8 cellular contexts compared by ENCODE assay signal in genomic region chrX:65596270-65596669, GRCh38.
A peak's percentile ranks its signal among the peaks of the same experiment; 100 is the strongest.
DNase-seq lines count a peak whose midpoint lies in the region; ATAC-seq, FAIRE-seq and TF ChIP-seq lines count a peak whose summit lies in the region.

No MANE protein-coding gene starts in this region.

- peaks cover under 1 to 19% of the 10 kb centered on the region in 2 experiments; a peak in 3 of 5 replicates for H3K4me1 ChIP-seq in K562 (replicated peaks in 1 of 2; ENCODE audit: control insufficient read depth in 2 of 2, insufficient read depth in 2 of 2, low read length in 2 of 2)
- no peaks in the 10 kb centered on the region for H3K4me1 ChIP-seq in urinary bladder (ENCODE audit: insufficient read depth)

- TF ChIP-seq EP300 in K562 (IDR thresholded peaks at IDR 0.05; ENCODE audit: low read length), result no peak

- H3K36me3 Mint-ChIP-seq in T-cell, result no peaks in the 10 kb centered on the region

- peaks cover 54 to 63% (median 56%) of the 10 kb centered on the region in 3 donors for H3K4me1 Mint-ChIP-seq in T-cell

- no TSS peak for BruUV-seq in K562 (replicated peaks; lab: Mats Ljungman, UMichigan)

- H3K79me2 ChIP-seq in K562 (ENCODE audit: control insufficient read depth, insufficient read depth, low read length), result peaks cover 2% of the 10 kb centered on the region; the same call in 2 of the 3 replicates

- no peak overlapping the region for H3K4me2 ChIP-seq in K562 (ENCODE audit: insufficient read depth, low read length)

- 20% methylated on average over 2 of the region's 2 CpGs for WGBS in K562 (ENCODE audit: insufficient coverage, low coverage, missing lambda C conversion rate)
- 35% methylated on average over 2 of the region's 2 CpGs for WGBS in urinary bladder

- H3K4me3 ChIP-seq in K562 (no peak overlapping the region), urinary bladder (ENCODE audit: low read depth, low read length) (no peak overlapping the region)

- no peaks in the 10 kb centered on the region for H3K9me3 Mint-ChIP-seq in T-cell

- peak; percentile 46 for FAIRE-seq in K562 (lab: Jason Lieb, UNC)

- no peak overlapping the region for H3K27ac ChIP-seq in K562 (ENCODE audit: extremely low read depth, low read depth, low read length)
- H3K27ac ChIP-seq in urinary bladder (ENCODE audit: low read depth), result peak overlapping the region; percentile 77

- in situ Hi-C loops in K562 (cut with MboI), result loop anchor here (25.0 kb wide), 1 partner anchor 816 kb away; no protein-coding TSS in a partner anchor

- H3K36me3 ChIP-seq in K562 (ENCODE audit: control insufficient read depth, insufficient read depth, low read length) (no peaks in the 10 kb centered on the region), urinary bladder (ENCODE audit: insufficient read depth) (no peaks in the 10 kb centered on the region)

- ATAC-seq in GM19035 (IDR thresholded peaks at IDR 0.05; ENCODE audit: unreplicated experiment), result peak; percentile 64
- peak; percentile 41 for ATAC-seq in HG03103 (IDR thresholded peaks at IDR 0.05; ENCODE audit: low read depth, unreplicated experiment)
- peak; percentile 69 to 73 (median 70) for ATAC-seq in T-cell (replicated peaks in 1 of 4)
- peak; percentile 33 for ATAC-seq in K562

- H3K9me1 ChIP-seq in K562 (ENCODE audit: control insufficient read depth, insufficient read depth, low read length), result no peaks in the 10 kb centered on the region

- no peaks in the 10 kb centered on the region for H3K27me3 ChIP-seq in K562 (ENCODE audit: control insufficient read depth in 2 of 2, insufficient read depth in 2 of 2, low read length in 2 of 2)

- no peak for TF ChIP-seq POLR2A in K562 (conservative IDR thresholded peaks at IDR 0.05)

- no peak for TF ChIP-seq RAD21 in K562 (CRISPR knock-in tag; conservative IDR thresholded peaks at IDR 0.05 in 1 of 2, IDR thresholded peaks at IDR 0.05 in 1 of 2)

- POLR2A ChIA-PET in T-cell (lab: Charles Lee) (interaction anchor here (0.6 to 1.1 kb wide), 6 partner anchors 61 to 812 kb away, joined by 3 to 7 read pairs (median 4); partner anchors contain the start of genes LAS1L (in 1 of the 2) and MSN (in 1 of the 2)), K562 (lab: Yijun Ruan, JAX) (interaction anchor here (0.6 to 1.2 kb wide), 2 partner anchors 79 to 141 kb away, joined by 3 read pairs; no protein-coding TSS in a partner anchor)

- 0 out of 2 replicates have a peak overlapping the region, but pooled peaks have one; percentile 17 for H2AFZ ChIP-seq in K562 (ENCODE audit: low read depth, low read length)

- H3K9me3 ChIP-seq in K562 (replicated peaks; ENCODE audit: control insufficient read depth, insufficient read depth, low read depth, low read length), result no peaks in the 10 kb centered on the region

- DNase-seq in T-cell, result peak in 32 of 34 experiments; percentile 21 to 68 (median 46)
- peak in 3 of 4 experiments; percentile 13 to 52 (median 24) for DNase-seq in K562 (ENCODE audit: extremely low read depth in 1 of 4, low spot score in 3 of 4)
- DNase-seq in mucosa of gallbladder (ENCODE audit: low spot score), result peak; percentile 20
- no peak for DNase-seq in NCI-H2029 treated with DMSO at 0.1 percent for 48 hours (lab: John Stamatoyannopoulos, UW)
- no peak for DNase-seq in NCI-H524 (lab: John Stamatoyannopoulos, UW)

- H3K9ac ChIP-seq in K562 (ENCODE audit: insufficient read depth in 1 of 2, low read depth in 2 of 2, low read length in 2 of 2), result no peak overlapping the region

- peaks cover 0 to 5% of the 10 kb centered on the region in 2 donors for H3K27me3 Mint-ChIP-seq in T-cell

- CTCF ChIA-PET in T-cell (lab: Charles Lee) (interaction anchor here (0.5 to 1.5 kb wide), 18 partner anchors 10 to 803 kb away, joined by 3 to 8 read pairs (median 4); no protein-coding TSS in a partner anchor), K562 (lab: Yijun Ruan, JAX; ENCODE audit: low intra/inter-chr PET ratio) (interaction anchor here (0.8 to 2.2 kb wide), 2 partner anchors 14 to 115 kb away, joined by 3 to 14 read pairs; no protein-coding TSS in a partner anchor)

- no peaks in the 10 kb centered on the region for H4K20me1 ChIP-seq in K562 (replicated peaks; ENCODE audit: control insufficient read depth, insufficient read depth, low read length)

- no peak for TF ChIP-seq CTCF in K562 (IDR thresholded peaks at IDR 0.05 in 2 of 3, conservative IDR thresholded peaks at IDR 0.05 in 1 of 3; ENCODE audit: insufficient read depth in 2 of 3, low read depth in 1 of 3, low read length in 3 of 3)

- peak overlapping the region; percentile 35 to 68 (median 39) for H3K4me3 Mint-ChIP-seq in T-cell

- H3K27ac Mint-ChIP-seq in T-cell, result peak overlapping the region; percentile 90 to 95

- intact Hi-C loops in K562 (cut with micrococcal nuclease), result loop anchor here (5.0 kb wide), 2 partner anchors 126 to 276 kb away; no protein-coding TSS in a partner anchor

TF ChIP-seq in K562, 482 proteins besides CTCF, POLR2A, EP300 and RAD21:
- TF ChIP-seq ZNF589 (CRISPR knock-in tag; IDR thresholded peaks at IDR 0.05; ENCODE audit: low read depth) (peak; percentile 70; the same call in 1 of the 2 replicates), FOSL1 (tag; conservative IDR thresholded peaks at IDR 0.05) (peak; percentile 70), SMAD2 (IDR thresholded peaks at IDR 0.05; ENCODE audit: low read depth, low read length) (no peak), EWSR1 (IDR thresholded peaks at IDR 0.05; ENCODE audit: borderline replicate concordance, low read depth, partially characterized antibody) (no peak), ATF3 (IDR thresholded peaks at IDR 0.05) (peak; percentile 80), ATF3 (CRISPR knock-in tag; conservative IDR thresholded peaks at IDR 0.05) (no peak), JUN (IDR thresholded peaks at IDR 0.05; ENCODE audit: borderline replicate concordance, low read depth, low read length) (peak; percentile 70; the same call in 1 of the 2 replicates), JUN (CRISPR knock-in tag; IDR thresholded peaks at IDR 0.05; ENCODE audit: borderline replicate concordance) (no peak), JUND (IDR thresholded peaks at IDR 0.05; ENCODE audit: borderline replicate concordance, low read depth, low read length) (peak; percentile 86), JUND (tag; IDR thresholded peaks at IDR 0.05; ENCODE audit: borderline replicate concordance, low read depth, low read length) (peak; percentile 61; the same call in 2 of the 3 replicates)

Comparison
In these comparisons a context has a peak if more than half of its experiments do, and no peak if none do; other contexts are left out.
1. DNase-seq: peak in T-cell (32 of 34), K562 (3 of 4) and mucosa of gallbladder (single experiment); none in NCI-H2029 treated with DMSO at 0.1 percent for 48 hours (single experiment) and NCI-H524 (0 of 2).
2. Peak in every context shown above with its lines, with median percentiles within 50 percentile points of each other: ATAC-seq.